ENCODE assay signal across 5 cellular contexts in the genomic region with DNA sequence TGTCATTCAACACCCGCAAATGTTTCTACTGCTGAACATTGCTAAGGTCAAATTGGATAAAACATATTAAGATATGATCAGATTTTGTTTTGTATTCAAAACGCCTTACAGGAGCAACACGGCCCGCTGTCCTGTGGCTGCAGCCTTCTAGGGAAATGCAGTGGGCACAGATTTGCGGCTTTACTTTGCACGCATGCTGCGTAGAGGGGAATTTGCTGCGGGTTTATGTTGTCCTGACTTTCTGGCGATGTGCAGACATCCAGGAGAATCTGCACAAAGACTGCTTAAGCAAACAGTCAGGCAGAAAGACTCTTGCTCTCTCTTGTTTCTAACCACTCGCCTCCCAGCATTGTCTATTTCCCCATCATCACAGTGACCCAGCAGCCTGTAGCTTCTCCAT.
"Had no signal": no experiment of that assay in that cellular context is flagged by ENCODE, and none has a peak within 500 bp of the region (broad histone marks: within the 10 kb centered on the region; RNA-seq: fewer than 3 reads in every experiment).

No MANE protein-coding gene starts in this region.

- H3K4me1 Mint-ChIP-seq: IgD-negative memory B cell had no signal

- H3K36me3 Mint-ChIP-seq: IgD-negative memory B cell had no signal

- H3K27me3 Mint-ChIP-seq: IgD-negative memory B cell had no signal

- H3K4me3 Mint-ChIP-seq: H9, IgD-negative memory B cell had no signal

- H3K9me3 Mint-ChIP-seq: H9 had no signal

- H3K27ac Mint-ChIP-seq: H9, IgD-negative memory B cell had no signal

- DNase-seq: GOT3, H9, HCEC 1CT, KBM-7 had no signal
